Comparison of ENCODE assay signal across 8 cellular contexts in genomic region chr6:81752084-81752968, GRCh38. TPM values are rescaled to one million over a fixed set of nuclear protein-coding genes. Genes with fewer than 3 reads are reported as not detected.
DNase-seq lines count a peak whose midpoint lies in the region; ATAC-seq, FAIRE-seq and TF ChIP-seq lines count a peak whose summit lies in the region.

Gene TENT5A (minus strand): TSS chr6:81752681. CDS start chr6:81752141, 540 bp downstream.

- DNase-seq in 8988T (peak; percentile 61), NCI-H2196 (lab: John Stamatoyannopoulos, UW; ENCODE audit: unreplicated experiment) (peak; percentile 92), kidney (peak; percentile 97)
- DNase-seq in activated CD4-positive, CD25-positive, alpha-beta regulatory T cell treated with anti-CD3 and anti-CD28 coated beads, Interleukin-2, amount 50 U/mL, for 72 hours = peak; percentile 84
- peak; percentile 69 to 72 for DNase-seq in central memory CD8-positive, alpha-beta T cell (ENCODE audit: low spot score in 2 of 2)
- peak; percentile 62 to 75 for DNase-seq in stimulated activated CD4-positive, alpha-beta T cell treated with anti-CD3 and anti-CD28 coated beads, Interleukin-15, amount 100 ng/mL, for 1 hour (ENCODE audit: low read depth in 1 of 2, low spot score in 1 of 2)

- H3K4me1 Mint-ChIP-seq in central memory CD8-positive, alpha-beta T cell = peaks cover 27% of the 10 kb centered on the region

- H3K27ac ChIP-seq in kidney (ENCODE audit: low read depth in 2 of 2, low read length in 2 of 2) = peak within 1 kb of the TSS; percentile 97 to 99

- no peaks in the 10 kb centered on the region for H3K9me3 Mint-ChIP-seq in central memory CD8-positive, alpha-beta T cell

- FAIRE-seq in kidney (lab: Jason Lieb, UNC) = no peak

- peak within 1 kb of the TSS; percentile 81 to 97 for H3K4me3 ChIP-seq in kidney (ENCODE audit: low read length in 2 of 2)

- H3K9me3 ChIP-seq in kidney (ENCODE audit: control insufficient read depth in 1 of 2, low read length in 2 of 2) = no peaks in the 10 kb centered on the region

- peak within 1 kb of the TSS; percentile 83 to 95 for H3K9ac ChIP-seq in kidney (ENCODE audit: low read length in 2 of 2)

- TF ChIP-seq CTCF in kidney (IDR thresholded peaks at IDR 0.05; ENCODE audit: borderline replicate concordance, extremely low read depth, insufficient read depth) = no peak

- H3K27me3 Mint-ChIP-seq in central memory CD8-positive, alpha-beta T cell = peaks cover 6% of the 10 kb centered on the region

- intact Hi-C loops in kidney (cut with DNase I) = no loop called here

- H3K4me3 Mint-ChIP-seq in central memory CD8-positive, alpha-beta T cell = peak within 1 kb of the TSS; percentile 92

- ATAC-seq in GM18858 (IDR thresholded peaks at IDR 0.05; ENCODE audit: unreplicated experiment) (peak; percentile 54), HG03060 (IDR thresholded peaks at IDR 0.05; ENCODE audit: low read depth, unreplicated experiment) (peak; percentile 37)
- ATAC-seq in central memory CD8-positive, alpha-beta T cell (replicated peaks; ENCODE audit: extremely low read depth, poor library complexity, severe bottlenecking) = peak; percentile 75

- H3K27ac Mint-ChIP-seq in central memory CD8-positive, alpha-beta T cell (ENCODE audit: low read depth) = peak within 1 kb of the TSS; percentile 90

- H3K36me3 ChIP-seq in kidney (ENCODE audit: control insufficient read depth in 1 of 2, insufficient read depth in 2 of 2, low read length in 2 of 2) = no peaks in the 10 kb centered on the region

- peaks cover 4 to 5% of the 10 kb centered on the region in 2 donors for H3K4me1 ChIP-seq in kidney (ENCODE audit: control insufficient read depth in 1 of 2, insufficient read depth in 1 of 2, low read depth in 1 of 2, low read length in 2 of 2)

- H3K36me3 Mint-ChIP-seq in central memory CD8-positive, alpha-beta T cell (ENCODE audit: insufficient read depth) = peaks cover 13% of the 10 kb centered on the region

RNA-seq across cellular contexts. Expression of gene TENT5A, which starts in this region (rescaled TPM):
- total RNA-seq in kidney = 13.4 TPM
- 3.2 TPM for polyA plus RNA-seq in kidney (ENCODE audit: insufficient read depth, low read depth, low replicate concordance)

Comparison
In these comparisons a context has a peak if more than half of its experiments do, and no peak if none do; other contexts are left out.
1. Peak in every context shown above with its lines: DNase-seq, ATAC-seq, H3K4me3 ChIP-seq and H3K27ac ChIP-seq.